ENCODE assay signal across 1 cellular context in genomic region chr1:73065585-73065984, GRCh38.
A peak's percentile ranks its signal among the peaks of the same experiment; 100 is the strongest.
TF ChIP-seq lines count a peak whose summit lies in the region.

No MANE protein-coding gene starts in this region.

TF ChIP-seq in H1, 55 proteins besides CTCF, POLR2A, EP300 and RAD21 (continued from another document):
- TF ChIP-seq, protein P1, sequence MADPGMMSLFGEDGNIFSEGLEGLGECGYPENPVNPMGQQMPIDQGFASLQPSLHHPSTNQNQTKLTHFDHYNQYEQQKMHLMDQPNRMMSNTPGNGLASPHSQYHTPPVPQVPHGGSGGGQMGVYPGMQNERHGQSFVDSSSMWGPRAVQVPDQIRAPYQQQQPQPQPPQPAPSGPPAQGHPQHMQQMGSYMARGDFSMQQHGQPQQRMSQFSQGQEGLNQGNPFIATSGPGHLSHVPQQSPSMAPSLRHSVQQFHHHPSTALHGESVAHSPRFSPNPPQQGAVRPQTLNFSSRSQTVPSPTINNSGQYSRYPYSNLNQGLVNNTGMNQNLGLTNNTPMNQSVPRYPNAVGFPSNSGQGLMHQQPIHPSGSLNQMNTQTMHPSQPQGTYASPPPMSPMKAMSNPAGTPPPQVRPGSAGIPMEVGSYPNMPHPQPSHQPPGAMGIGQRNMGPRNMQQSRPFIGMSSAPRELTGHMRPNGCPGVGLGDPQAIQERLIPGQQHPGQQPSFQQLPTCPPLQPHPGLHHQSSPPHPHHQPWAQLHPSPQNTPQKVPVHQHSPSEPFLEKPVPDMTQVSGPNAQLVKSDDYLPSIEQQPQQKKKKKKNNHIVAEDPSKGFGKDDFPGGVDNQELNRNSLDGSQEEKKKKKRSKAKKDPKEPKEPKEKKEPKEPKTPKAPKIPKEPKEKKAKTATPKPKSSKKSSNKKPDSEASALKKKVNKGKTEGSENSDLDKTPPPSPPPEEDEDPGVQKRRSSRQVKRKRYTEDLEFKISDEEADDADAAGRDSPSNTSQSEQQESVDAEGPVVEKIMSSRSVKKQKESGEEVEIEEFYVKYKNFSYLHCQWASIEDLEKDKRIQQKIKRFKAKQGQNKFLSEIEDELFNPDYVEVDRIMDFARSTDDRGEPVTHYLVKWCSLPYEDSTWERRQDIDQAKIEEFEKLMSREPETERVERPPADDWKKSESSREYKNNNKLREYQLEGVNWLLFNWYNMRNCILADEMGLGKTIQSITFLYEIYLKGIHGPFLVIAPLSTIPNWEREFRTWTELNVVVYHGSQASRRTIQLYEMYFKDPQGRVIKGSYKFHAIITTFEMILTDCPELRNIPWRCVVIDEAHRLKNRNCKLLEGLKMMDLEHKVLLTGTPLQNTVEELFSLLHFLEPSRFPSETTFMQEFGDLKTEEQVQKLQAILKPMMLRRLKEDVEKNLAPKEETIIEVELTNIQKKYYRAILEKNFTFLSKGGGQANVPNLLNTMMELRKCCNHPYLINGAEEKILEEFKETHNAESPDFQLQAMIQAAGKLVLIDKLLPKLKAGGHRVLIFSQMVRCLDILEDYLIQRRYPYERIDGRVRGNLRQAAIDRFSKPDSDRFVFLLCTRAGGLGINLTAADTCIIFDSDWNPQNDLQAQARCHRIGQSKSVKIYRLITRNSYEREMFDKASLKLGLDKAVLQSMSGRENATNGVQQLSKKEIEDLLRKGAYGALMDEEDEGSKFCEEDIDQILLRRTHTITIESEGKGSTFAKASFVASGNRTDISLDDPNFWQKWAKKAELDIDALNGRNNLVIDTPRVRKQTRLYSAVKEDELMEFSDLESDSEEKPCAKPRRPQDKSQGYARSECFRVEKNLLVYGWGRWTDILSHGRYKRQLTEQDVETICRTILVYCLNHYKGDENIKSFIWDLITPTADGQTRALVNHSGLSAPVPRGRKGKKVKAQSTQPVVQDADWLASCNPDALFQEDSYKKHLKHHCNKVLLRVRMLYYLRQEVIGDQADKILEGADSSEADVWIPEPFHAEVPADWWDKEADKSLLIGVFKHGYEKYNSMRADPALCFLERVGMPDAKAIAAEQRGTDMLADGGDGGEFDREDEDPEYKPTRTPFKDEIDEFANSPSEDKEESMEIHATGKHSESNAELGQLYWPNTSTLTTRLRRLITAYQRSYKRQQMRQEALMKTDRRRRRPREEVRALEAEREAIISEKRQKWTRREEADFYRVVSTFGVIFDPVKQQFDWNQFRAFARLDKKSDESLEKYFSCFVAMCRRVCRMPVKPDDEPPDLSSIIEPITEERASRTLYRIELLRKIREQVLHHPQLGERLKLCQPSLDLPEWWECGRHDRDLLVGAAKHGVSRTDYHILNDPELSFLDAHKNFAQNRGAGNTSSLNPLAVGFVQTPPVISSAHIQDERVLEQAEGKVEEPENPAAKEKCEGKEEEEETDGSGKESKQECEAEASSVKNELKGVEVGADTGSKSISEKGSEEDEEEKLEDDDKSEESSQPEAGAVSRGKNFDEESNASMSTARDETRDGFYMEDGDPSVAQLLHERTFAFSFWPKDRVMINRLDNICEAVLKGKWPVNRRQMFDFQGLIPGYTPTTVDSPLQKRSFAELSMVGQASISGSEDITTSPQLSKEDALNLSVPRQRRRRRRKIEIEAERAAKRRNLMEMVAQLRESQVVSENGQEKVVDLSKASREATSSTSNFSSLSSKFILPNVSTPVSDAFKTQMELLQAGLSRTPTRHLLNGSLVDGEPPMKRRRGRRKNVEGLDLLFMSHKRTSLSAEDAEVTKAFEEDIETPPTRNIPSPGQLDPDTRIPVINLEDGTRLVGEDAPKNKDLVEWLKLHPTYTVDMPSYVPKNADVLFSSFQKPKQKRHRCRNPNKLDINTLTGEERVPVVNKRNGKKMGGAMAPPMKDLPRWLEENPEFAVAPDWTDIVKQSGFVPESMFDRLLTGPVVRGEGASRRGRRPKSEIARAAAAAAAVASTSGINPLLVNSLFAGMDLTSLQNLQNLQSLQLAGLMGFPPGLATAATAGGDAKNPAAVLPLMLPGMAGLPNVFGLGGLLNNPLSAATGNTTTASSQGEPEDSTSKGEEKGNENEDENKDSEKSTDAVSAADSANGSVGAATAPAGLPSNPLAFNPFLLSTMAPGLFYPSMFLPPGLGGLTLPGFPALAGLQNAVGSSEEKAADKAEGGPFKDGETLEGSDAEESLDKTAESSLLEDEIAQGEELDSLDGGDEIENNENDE (IDR thresholded peaks at IDR 0.05; ENCODE audit: insufficient replicate concordance, low read length), result no peak
- no peak for TF ChIP-seq SP4 (IDR thresholded peaks at IDR 0.05; ENCODE audit: low read length)
- no peak for TF ChIP-seq TBP (IDR thresholded peaks at IDR 0.05; ENCODE audit: low read depth, low read length)
- no peak for TF ChIP-seq MAX (IDR thresholded peaks at IDR 0.05)
- TF ChIP-seq CHD2 (IDR thresholded peaks at IDR 0.05; ENCODE audit: low read length), result no peak
- TF ChIP-seq TCF12 (IDR thresholded peaks at IDR 0.05; ENCODE audit: low read depth, low read length), result peak; percentile 65; the same call in 1 of the 2 replicates
- no peak for TF ChIP-seq YY1 (IDR thresholded peaks at IDR 0.05; ENCODE audit: low read depth, low read length)
- TF ChIP-seq NANOG (IDR thresholded peaks at IDR 0.05; ENCODE audit: insufficient read depth, low read depth, low read length, poor library complexity, severe bottlenecking), result no peak
- no peak for TF ChIP-seq KDM5A (IDR thresholded peaks at IDR 0.05; ENCODE audit: low read length)
- no peak for TF ChIP-seq PHF8 (conservative IDR thresholded peaks at IDR 0.05; ENCODE audit: low read depth, low read length)
- no peak for TF ChIP-seq RBBP5 (IDR thresholded peaks at IDR 0.05; ENCODE audit: borderline replicate concordance, low read depth, low read length)
- TF ChIP-seq SAP30 (IDR thresholded peaks at IDR 0.05; ENCODE audit: insufficient read depth, insufficient replicate concordance, low read length), result no peak
- no peak for TF ChIP-seq ZNF274 (IDR thresholded peaks at IDR 0.05; ENCODE audit: borderline replicate concordance, extremely low read depth, low read length)
- no peak for TF ChIP-seq GTF2F1 (IDR thresholded peaks at IDR 0.05; ENCODE audit: borderline replicate concordance, low read depth, low read length)
- no peak for TF ChIP-seq KDM4A (IDR thresholded peaks at IDR 0.05; ENCODE audit: low read depth, low read length, severe bottlenecking)
- TF ChIP-seq CEBPB (IDR thresholded peaks at IDR 0.05; ENCODE audit: low read depth, low read length), result peak; percentile 95
- no peak for TF ChIP-seq HDAC6 (IDR thresholded peaks at IDR 0.05; ENCODE audit: low read depth, low read length)
- TF ChIP-seq, protein P2, sequence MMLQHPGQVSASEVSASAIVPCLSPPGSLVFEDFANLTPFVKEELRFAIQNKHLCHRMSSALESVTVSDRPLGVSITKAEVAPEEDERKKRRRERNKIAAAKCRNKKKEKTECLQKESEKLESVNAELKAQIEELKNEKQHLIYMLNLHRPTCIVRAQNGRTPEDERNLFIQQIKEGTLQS (IDR thresholded peaks at IDR 0.05; ENCODE audit: insufficient read depth, low read depth, low read length), result no peak
- TF ChIP-seq KDM1A (IDR thresholded peaks at IDR 0.05; ENCODE audit: borderline replicate concordance, low read length), result no peak
- no peak for TF ChIP-seq CREB1 (IDR thresholded peaks at IDR 0.05)
- TF ChIP-seq TEAD4 (IDR thresholded peaks at IDR 0.05; ENCODE audit: low read depth, low read length), result peak; percentile 32; the same call in 1 of the 2 replicates
- no peak for TF ChIP-seq BACH1 (IDR thresholded peaks at IDR 0.05; ENCODE audit: low read length)
- no peak for TF ChIP-seq E2F6 (IDR thresholded peaks at IDR 0.05)
- TF ChIP-seq SIRT6 (IDR thresholded peaks at IDR 0.05; ENCODE audit: low read length), result no peak
- no peak for TF ChIP-seq POU5F1 (IDR thresholded peaks at IDR 0.05; ENCODE audit: low read depth, low read length)
- no peak for TF ChIP-seq TAF1 (IDR thresholded peaks at IDR 0.05; ENCODE audit: low read depth, low read length)
- no peak for TF ChIP-seq RXRA (IDR thresholded peaks at IDR 0.05; ENCODE audit: insufficient read depth, low read depth, low read length)
- TF ChIP-seq SP1 (IDR thresholded peaks at IDR 0.05; ENCODE audit: low read depth, low read length), result 0 out of 2 replicates have a peak, but pooled peaks have one; percentile 13
- no peak for TF ChIP-seq SP2 (IDR thresholded peaks at IDR 0.05; ENCODE audit: low read length)
